ENCODE assay signal across 8 cellular contexts in genomic region chr7:136086712-136087111, GRCh38.
DNase-seq lines count a peak whose midpoint lies in the region; ATAC-seq, FAIRE-seq and TF ChIP-seq lines count a peak whose summit lies in the region.

No MANE protein-coding gene starts in this region.

- no peak for TF ChIP-seq CTCF in epithelial cell of esophagus (IDR thresholded peaks at IDR 0.05; ENCODE audit: insufficient read depth, low read depth, low read length, missing control alignments)

- FAIRE-seq in urothelium cell line (lab: Jason Lieb, UNC) = no peak

- peak overlapping the region; percentile 27 for H3K4me3 ChIP-seq in epithelial cell of esophagus (ENCODE audit: low read length)

- ATAC-seq in GM18873 (IDR thresholded peaks at IDR 0.05; ENCODE audit: low FRiP score, unreplicated experiment) (peak; percentile 92), HG03280 (IDR thresholded peaks at IDR 0.05; ENCODE audit: unreplicated experiment) (peak; percentile 96)

- DNase-seq in Ammon's horn (ENCODE audit: low spot score) (peak; percentile 91), RPMI7951 (ENCODE audit: low read depth) (peak; percentile 97), epithelial cell of esophagus (ENCODE audit: low read depth) (peak; percentile 83), middle frontal gyrus (ENCODE audit: extremely low spot score, low spot score) (peak; percentile 76), urothelium cell line (ENCODE audit: low spot score) (peak; percentile 56), NCI-H1092 treated with DMSO at 0.1 percent for 48 hours (lab: John Stamatoyannopoulos, UW) (no peak)
